Comparison of ENCODE assay signal across 18 cellular contexts in genomic region chr2:235001237-235002133, GRCh38. TPM values are rescaled to one million over a fixed set of nuclear protein-coding genes. Genes with fewer than 3 reads are reported as not detected.
DNase-seq lines count a peak whose midpoint lies in the region; ATAC-seq, FAIRE-seq and TF ChIP-seq lines count a peak whose summit lies in the region.
"Had no signal": no experiment of that assay in that cellular context is flagged by ENCODE, and none has a peak within 500 bp of the region (broad histone marks: within the 10 kb centered on the region; RNA-seq: fewer than 3 reads in every experiment).

No MANE protein-coding gene starts in this region.

- H3K4me2 ChIP-seq in HepG2 (ENCODE audit: low read depth, low read length): peak overlapping the region; percentile 76

- peaks cover 47% of the 10 kb centered on the region for H3K4me1 Mint-ChIP-seq in Calu3 (ENCODE audit: low read depth, unreplicated experiment)
- no peaks in the 10 kb centered on the region for H3K4me1 Mint-ChIP-seq in CD4-positive, alpha-beta memory T cell
- H3K4me1 Mint-ChIP-seq: activated B cell treated with CpG ODN at 0.5 μM for 24 hours; naive thymus-derived CD8-positive, alpha-beta T cell; T-cell had no signal

- peak overlapping the region; percentile 39 for H3K4me3 Mint-ChIP-seq in Calu3 (ENCODE audit: low read depth, unreplicated experiment)
- no peak overlapping the region for H3K4me3 Mint-ChIP-seq in CD4-positive, alpha-beta memory T cell
- H3K4me3 Mint-ChIP-seq: activated B cell treated with CpG ODN at 0.5 μM for 24 hours; activated CD8-positive, alpha-beta T cell treated with anti-CD3 and anti-CD28 coated beads, Interleukin-2, amount 10 ng/mL, durations not matched to agents 7 days and 5 days; naive thymus-derived CD8-positive, alpha-beta T cell; T-cell had no signal

- WGBS in HepG2 (ENCODE audit: low lambda C conversion rate): 80% methylated on average over 25 of the region's 25 CpGs

- no peaks in the 10 kb centered on the region for H3K27me3 Mint-ChIP-seq in Calu3 (ENCODE audit: unreplicated experiment)
- H3K27me3 Mint-ChIP-seq in CD4-positive, alpha-beta memory T cell: no peaks in the 10 kb centered on the region
- H3K27me3 Mint-ChIP-seq: activated B cell treated with CpG ODN at 0.5 μM for 24 hours; naive thymus-derived CD8-positive, alpha-beta T cell; T-cell had no signal

- H3K27me3 ChIP-seq in HepG2 (ENCODE audit: control insufficient read depth in 1 of 2, insufficient read depth in 2 of 2, low read length in 2 of 2) (no peaks in the 10 kb centered on the region), rectal smooth muscle tissue (ENCODE audit: control insufficient read depth, insufficient read depth, low read length) (no peaks in the 10 kb centered on the region)
- no peaks in the 10 kb centered on the region for H3K27me3 ChIP-seq in CD4-positive, alpha-beta memory T cell (ENCODE audit: insufficient read depth, low read length)

- H3K36me3 Mint-ChIP-seq in Calu3 (ENCODE audit: insufficient read depth, unreplicated experiment): peaks cover 6% of the 10 kb centered on the region
- no peaks in the 10 kb centered on the region for H3K36me3 Mint-ChIP-seq in CD4-positive, alpha-beta memory T cell
- H3K36me3 Mint-ChIP-seq: naive thymus-derived CD8-positive, alpha-beta T cell; T-cell had no signal

- POLR2A ChIA-PET in HepG2 (lab: Yijun Ruan, JAX): interaction anchor here (0.8 to 10.2 kb wide), 10 partner anchors 20 to 441 kb away, joined by 3 to 268 read pairs (median 3); no protein-coding TSS in a partner anchor
- POLR2A ChIA-PET in CD4-positive, alpha-beta memory T cell (lab: Charles Lee; ENCODE audit: partially characterized antibody): no interaction called here

- no peak for TF ChIP-seq POLR2A in HepG2 (IDR thresholded peaks at IDR 0.05; ENCODE audit: insufficient read depth in 1 of 2, low read depth in 2 of 2, low read length in 2 of 2)

- H3K36me3 ChIP-seq in SK-N-MC (ENCODE audit: insufficient read depth, low read length) (peaks cover 12% of the 10 kb centered on the region; the same call in 1 of the 2 replicates), HepG2 (replicated peaks in 1 of 2; ENCODE audit: control insufficient read depth in 1 of 2, insufficient read depth in 2 of 2, low read length in 2 of 2) (peaks cover 14 to 38% of the 10 kb centered on the region in 2 experiments; a peak in 4 of 5 replicates), rectal smooth muscle tissue (ENCODE audit: control insufficient read depth, insufficient read depth, low read length) (peaks cover 2% of the 10 kb centered on the region)
- H3K36me3 ChIP-seq in CD4-positive, alpha-beta memory T cell (ENCODE audit: insufficient read depth, low read length): no peaks in the 10 kb centered on the region

- H3K4me1 ChIP-seq in HepG2 (ENCODE audit: insufficient read depth, low read length) (peaks cover 100% of the 10 kb centered on the region), rectal smooth muscle tissue (ENCODE audit: control insufficient read depth, insufficient read depth, low read length) (peaks cover 7% of the 10 kb centered on the region)
- H3K4me1 ChIP-seq in CD4-positive, alpha-beta memory T cell (ENCODE audit: insufficient read depth, low read length): no peaks in the 10 kb centered on the region

- TF ChIP-seq CTCF in Calu3 (IDR thresholded peaks at IDR 0.05; ENCODE audit: unreplicated experiment) (no peak), HepG2 (CRISPR knock-in tag; IDR thresholded peaks at IDR 0.05) (no peak)

- peaks cover 80% of the 10 kb centered on the region; the same call in 1 of the 2 replicates for H4K20me1 ChIP-seq in HepG2 (ENCODE audit: insufficient read depth, low read length)

- ATAC-seq in HepG2 (no peak), HG03521 (IDR thresholded peaks at IDR 0.05; ENCODE audit: unreplicated experiment) (no peak)
- ATAC-seq: activated CD8-positive, alpha-beta T cell treated with anti-CD3 and anti-CD28 coated beads, Interleukin-2, amount 10 ng/mL, durations not matched to agents 7 days and 5 days; naive thymus-derived CD8-positive, alpha-beta T cell; T-cell had no signal

- no peaks in the 10 kb centered on the region for H3K9me3 Mint-ChIP-seq in Calu3 (ENCODE audit: low read depth, unreplicated experiment)
- peaks cover 0 to 2% (median 0%) of the 10 kb centered on the region in 8 donors for H3K9me3 Mint-ChIP-seq in CD4-positive, alpha-beta memory T cell
- H3K9me3 Mint-ChIP-seq: activated B cell treated with CpG ODN at 0.5 μM for 24 hours; naive thymus-derived CD8-positive, alpha-beta T cell; T-cell had no signal

- H3K9ac ChIP-seq in SK-N-MC (ENCODE audit: insufficient read length): no peak overlapping the region
- peak overlapping the region; percentile 46 for H3K9ac ChIP-seq in HepG2 (ENCODE audit: insufficient read depth, low read depth, low read length)
- H3K9ac ChIP-seq in rectal smooth muscle tissue (ENCODE audit: low read length): no peak overlapping the region

- no peak for FAIRE-seq in HepG2 (lab: Jason Lieb, UNC)
- FAIRE-seq in GM19239 (lab: Jason Lieb, UNC): no peak

- H3K4me3 ChIP-seq in SK-N-MC (no peak overlapping the region), HepG2 (replicated peaks in 1 of 3; ENCODE audit: insufficient read depth in 1 of 3, low read depth in 2 of 3, low read length in 3 of 3) (0 out of 6 replicates have a peak overlapping the region, but pooled peaks of 1 of the 3 experiments have one; percentile 47), rectal smooth muscle tissue (ENCODE audit: low read length) (peak overlapping the region; percentile 3)
- H3K4me3 ChIP-seq in CD4-positive, alpha-beta memory T cell (ENCODE audit: low read length in 2 of 2): no peak overlapping the region

- TF ChIP-seq RAD21 in HepG2 (CRISPR knock-in tag; IDR thresholded peaks at IDR 0.05): no peak

- no peak for DNase-seq in Calu3
- DNase-seq in SK-N-MC (ENCODE audit: low read depth, low spot score): no peak
- DNase-seq in HepG2 (ENCODE audit: low spot score): no peak
- DNase-seq in GM19239 (ENCODE audit: insufficient read length, low spot score): no peak
- no peak for DNase-seq in mesenteric fat pad (ENCODE audit: low spot score)
- DNase-seq in CD4-positive, alpha-beta memory T cell: no peak
- DNase-seq: activated B cell treated with CpG ODN at 0.5 μM for 24 hours; activated CD8-positive, alpha-beta T cell treated with anti-CD3 and anti-CD28 coated beads, Interleukin-2, amount 10 ng/mL, durations not matched to agents 7 days and 5 days; AML-193; caudate nucleus; left cardiac atrium; MM.1S; naive thymus-derived CD8-positive, alpha-beta T cell; NCI-H1930; NCI-H524 treated with DMSO at 0.1 percent for 48 hours; T-cell had no signal

- H3K79me2 ChIP-seq in HepG2 (ENCODE audit: insufficient read depth, low read length): peaks cover 96% of the 10 kb centered on the region

- H3K9me3 ChIP-seq in SK-N-MC (ENCODE audit: low read depth, low read length) (no peaks in the 10 kb centered on the region), HepG2 (ENCODE audit: low read length) (no peaks in the 10 kb centered on the region)
- H3K9me3 ChIP-seq in CD4-positive, alpha-beta memory T cell (ENCODE audit: control insufficient read depth in 1 of 2, low read length in 2 of 2): no peaks in the 10 kb centered on the region

- BruUV-seq in Calu3 (replicated peaks; lab: Mats Ljungman, UMichigan) (no TSS peak), HepG2 (replicated peaks; lab: Mats Ljungman, UMichigan) (no TSS peak)

- TF ChIP-seq EP300 in HepG2 (IDR thresholded peaks at IDR 0.05; ENCODE audit: low read depth in 2 of 2, low read length in 2 of 2) (no peak), HepG2 (CRISPR knock-in tag; IDR thresholded peaks at IDR 0.05; ENCODE audit: borderline replicate concordance) (no peak)

- intact Hi-C loops in Calu3 (cut with micrococcal nuclease; ENCODE audit: unreplicated experiment): loop anchor here (1.0 kb wide), 1 partner anchor 8 kb away; no protein-coding TSS in a partner anchor
- intact Hi-C loops in HepG2 (cut with micrococcal nuclease; ENCODE audit: unreplicated experiment): loop anchor here (2.0 kb wide), 1 partner anchor 49 kb away; the partner anchor contains the start of gene SH3BP4
- intact Hi-C loops in CD4-positive, alpha-beta memory T cell (cut with micrococcal nuclease): no loop called here

- CTCF ChIA-PET in Calu3 (lab: Charles Lee): interaction anchor here (0.7 to 1.0 kb wide), 4 partner anchors 12 to 116 kb away, joined by 3 to 4 read pairs (median 3); no protein-coding TSS in a partner anchor
- CTCF ChIA-PET in HepG2 (lab: Yijun Ruan, JAX; ENCODE audit: low intra/inter-chr PET ratio, low total read pairs): no interaction called here
- CTCF ChIA-PET in CD4-positive, alpha-beta memory T cell (lab: Charles Lee; ENCODE audit: partially characterized antibody): no interaction called here

- H2AFZ ChIP-seq in HepG2 (ENCODE audit: low read length): no peak overlapping the region

- in situ Hi-C loops in HepG2 (cut with HindIII; ENCODE audit: extremely low pct_ligation_motif_present, low pct_unique_long_range_greater_than_20kb): no loop called here

- H3K27ac Mint-ChIP-seq in Calu3 (ENCODE audit: unreplicated experiment): peak overlapping the region; percentile 6
- no peak overlapping the region for H3K27ac Mint-ChIP-seq in CD4-positive, alpha-beta memory T cell
- H3K27ac Mint-ChIP-seq: activated B cell treated with CpG ODN at 0.5 μM for 24 hours; activated CD8-positive, alpha-beta T cell treated with anti-CD3 and anti-CD28 coated beads, Interleukin-2, amount 10 ng/mL, durations not matched to agents 7 days and 5 days; T-cell had no signal

- H3K27ac ChIP-seq in SK-N-MC (0 out of 2 replicates have a peak overlapping the region, but pooled peaks have one; percentile 17), HepG2 (ENCODE audit: extremely low read length, insufficient read depth, low read length) (peak overlapping the region; percentile 81), rectal smooth muscle tissue (ENCODE audit: low read depth, low read length) (no peak overlapping the region)
- H3K27ac ChIP-seq in CD4-positive, alpha-beta memory T cell (ENCODE audit: low read depth, low read length): no peak overlapping the region

RNA-seq across cellular contexts. Expression of gene SH3BP4, which starts 49.7 kb away (rescaled TPM):
- total RNA-seq in Calu3 (2022) (35.0 and 36.9 TPM in 2 replicates), HepG2 (2016; rRNA removed; fragmentation: Illumina TruSeq; extraction: Trizol) (34.6 and 44.3 TPM in 2 replicates), mesenteric fat pad (20.5 TPM)
- 10.1 and 13.4 TPM in 2 replicates for total RNA-seq in HepG2 (2016; cell fraction: cytosol; rRNA removed; fragmentation: Illumina TruSeq; extraction: Trizol; ENCODE audit: low read depth)
- 33.4 and 38.6 TPM in 2 replicates for total RNA-seq in HepG2 (2016; cell fraction: insoluble cytoplasmic fraction; rRNA removed; fragmentation: Illumina TruSeq; extraction: Trizol)
- total RNA-seq in HepG2 (2016; cell fraction: membrane; rRNA removed; fragmentation: Illumina TruSeq; extraction: Trizol): 23.4 and 24.2 TPM in 2 replicates
- 29.3 and 37.6 TPM in 2 replicates for total RNA-seq in HepG2 (2016; cell fraction: nucleus; rRNA removed; fragmentation: Illumina TruSeq; extraction: Trizol)
- polyA plus RNA-seq in HepG2 (2011; rRNA removed): 99.1 and 101 TPM in 2 replicates
- polyA plus RNA-seq in HepG2 (2011; cell fraction: cytosol; rRNA removed): 62.2 and 70.2 TPM in 2 replicates
- 57.3 and 58.3 TPM in 2 replicates for polyA plus RNA-seq in HepG2 (2011; cell fraction: nucleus; rRNA removed)
- 54.2 and 63.2 TPM in 2 replicates for polyA plus RNA-seq in HepG2 (2012)
- 12.1 and 15.0 TPM in 2 replicates for polyA plus RNA-seq in HepG2 (2016; cell fraction: cytosol; fragmentation: Illumina TruSeq; extraction: Trizol; ENCODE audit: low read depth)
- 41.4 and 47.1 TPM in 2 replicates for polyA plus RNA-seq in HepG2 (2016; cell fraction: insoluble cytoplasmic fraction; fragmentation: Illumina TruSeq; extraction: Trizol; ENCODE audit: low read depth)
- 16.0 and 16.3 TPM in 2 replicates for polyA plus RNA-seq in HepG2 (2016; cell fraction: membrane; fragmentation: Illumina TruSeq; extraction: Trizol; ENCODE audit: low read depth)
- 33.7 and 37.2 TPM in 2 replicates for polyA plus RNA-seq in HepG2 (2016; cell fraction: nucleus; fragmentation: Illumina TruSeq; extraction: Trizol; ENCODE audit: insufficient read depth, low read depth)
- polyA minus RNA-seq in HepG2 (2011; rRNA and poly(A)+ RNA removed; ENCODE audit: low replicate concordance): 50.3 and 196 TPM in 2 replicates
- polyA minus RNA-seq in HepG2 (2011; cell fraction: cytosol; rRNA and poly(A)+ RNA removed): 58.1 and 67.7 TPM in 2 replicates
- polyA minus RNA-seq in HepG2 (2011; cell fraction: nucleus; rRNA and poly(A)+ RNA removed): 92.1 and 100 TPM in 2 replicates
- total RNA-seq in CD4-positive, alpha-beta memory T cell: under 1 TPM in 1 of 2 experiments, not detected in 1; 0.20 TPM
- not detected for polyA plus RNA-seq in CD4-positive, alpha-beta memory T cell
- total RNA-seq: activated CD8-positive, alpha-beta T cell treated with anti-CD3 and anti-CD28 coated beads, Interleukin-2, amount 10 ng/mL, durations not matched to agents 7 days and 5 days had no signal
- polyA plus RNA-seq: naive thymus-derived CD8-positive, alpha-beta T cell had no signal

Comparison
In these comparisons a context has a peak if more than half of its experiments do, and no peak if none do; other contexts are left out.
1. H3K27ac ChIP-seq: peak in SK-N-MC (single experiment) and HepG2 (single experiment); none in rectal smooth muscle tissue (single experiment) and CD4-positive, alpha-beta memory T cell (single experiment).
2. RNA of gene SH3BP4, which starts 49.7 kb away (total RNA-seq): 35.0 to 36.9 TPM in Calu3, 10.1 to 44.3 TPM in HepG2 and 20.5 TPM in mesenteric fat pad (single experiment); 0.20 TPM in CD4-positive, alpha-beta memory T cell; every median in the first group is over 4 times any median in the second.